ENCODE assay signal across 22 cellular contexts in the genomic region with DNA sequence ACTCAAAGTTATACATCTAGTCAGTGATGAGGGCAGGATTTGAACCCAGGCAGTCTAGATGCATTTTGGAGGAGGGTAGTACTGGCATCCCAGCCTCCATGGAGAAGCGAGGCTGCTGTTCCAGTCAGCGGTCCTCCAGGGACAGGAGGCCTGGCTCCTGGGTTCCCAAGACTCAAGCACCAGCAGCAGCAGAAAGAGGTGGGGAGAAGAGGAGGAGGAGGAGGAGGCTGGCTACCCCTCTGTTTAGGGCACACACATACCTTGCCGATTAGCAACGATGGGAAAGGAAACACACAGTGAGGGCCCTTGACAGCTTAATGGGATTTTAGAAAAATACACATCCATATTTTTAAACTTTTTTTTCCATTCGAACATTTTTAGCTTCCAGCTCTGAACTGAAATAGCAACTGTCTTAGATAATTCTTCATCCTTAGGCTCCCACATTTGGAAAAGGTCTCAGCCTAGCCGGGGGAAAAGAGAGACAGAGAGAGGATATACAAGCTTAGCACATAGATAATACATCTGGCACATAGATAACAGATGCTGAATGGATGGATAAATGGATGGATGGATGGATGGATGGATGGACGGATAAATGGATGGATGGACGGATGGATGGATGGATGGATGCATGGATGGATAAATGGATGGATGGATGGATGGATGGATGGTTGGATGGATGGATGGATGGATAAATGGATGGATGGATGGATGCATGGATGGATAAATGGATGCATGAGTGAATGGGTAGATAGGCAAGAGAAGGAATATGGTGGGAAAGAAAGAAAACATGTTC.
"Had no signal": no experiment of that assay in that cellular context is flagged by ENCODE, and none has a peak within 500 bp of the region (broad histone marks: within the 10 kb centered on the region; RNA-seq: fewer than 3 reads in every experiment).

No MANE protein-coding gene starts in this region.

- H3K36me3 ChIP-seq: gastrocnemius medialis, lower lobe of right lung, tibial artery had no signal

- H3K9me3 Mint-ChIP-seq: type B pancreatic cell had no signal

- H3K4me1 ChIP-seq: gastrocnemius medialis, lower lobe of right lung, parathyroid adenoma, testis had no signal

- H3K9me3 ChIP-seq: gastrocnemius medialis, lower lobe of right lung, testis, tibial artery had no signal

- H3K4me3 ChIP-seq: gastrocnemius medialis, lower lobe of right lung, testis, tibial artery had no signal

- ATAC-seq: esophagus mucosa; gastrocnemius medialis; left ventricle myocardium superior; lower lobe of right lung; natural killer cell; right cardiac atrium; stimulated activated naive B cell treated with anti-CD40 and anti-IgM and Interleukin-4, amounts not matched to agents 10 μg/mL and 1 μg/mL and 100 μg/mL, for 72 hours had no signal

- H3K9ac ChIP-seq: parathyroid adenoma had no signal

- H3K27ac Mint-ChIP-seq: progenitor cell of endocrine pancreas; stimulated activated naive B cell treated with anti-CD40 and anti-IgM and Interleukin-4, amounts not matched to agents 10 μg/mL and 1 μg/mL and 100 μg/mL, for 72 hours; type B pancreatic cell had no signal

- DNase-seq: cerebellar nuclear complex; cortex of kidney; effector CD4-positive, alpha-beta T cell; foreskin fibroblast; gastrocnemius medialis; head of caudate nucleus; left ventricle myocardium superior; lower lobe of right lung; natural killer cell; right cardiac atrium; small intestine; stimulated activated CD4-positive, alpha-beta T cell treated with anti-CD3 and anti-CD28 coated beads, Interleukin-15, amount 100 ng/mL, for 24 hours; stimulated activated CD4-positive, alpha-beta T cell treated with anti-CD3 and anti-CD28 coated beads, Interleukin-2, amount 100 ng/mL, for 48 hours; stimulated activated naive B cell treated with anti-CD40 and anti-IgM and Interleukin-4, amounts not matched to agents 10 μg/mL and 1 μg/mL and 100 μg/mL, for 72 hours; substantia nigra; testis; tibial artery had no signal

- H3K27me3 ChIP-seq: gastrocnemius medialis, testis, tibial artery had no signal

- FAIRE-seq: keratinocyte, small intestine had no signal

- H2AFZ ChIP-seq: parathyroid adenoma had no signal

- H3K36me3 Mint-ChIP-seq: natural killer cell, type B pancreatic cell had no signal

- H3K79me2 ChIP-seq: parathyroid adenoma had no signal

- H3K27ac ChIP-seq: gastrocnemius medialis, lower lobe of right lung, parathyroid adenoma, testis, tibial artery had no signal

- H3K27me3 Mint-ChIP-seq: stimulated activated naive B cell treated with anti-CD40 and anti-IgM and Interleukin-4, amounts not matched to agents 10 μg/mL and 1 μg/mL and 100 μg/mL, for 72 hours had no signal

- H3K4me3 Mint-ChIP-seq: natural killer cell; stimulated activated naive B cell treated with anti-CD40 and anti-IgM and Interleukin-4, amounts not matched to agents 10 μg/mL and 1 μg/mL and 100 μg/mL, for 72 hours; type B pancreatic cell had no signal
